ENCODE assay signal across 1 cellular context in the genomic region with DNA sequence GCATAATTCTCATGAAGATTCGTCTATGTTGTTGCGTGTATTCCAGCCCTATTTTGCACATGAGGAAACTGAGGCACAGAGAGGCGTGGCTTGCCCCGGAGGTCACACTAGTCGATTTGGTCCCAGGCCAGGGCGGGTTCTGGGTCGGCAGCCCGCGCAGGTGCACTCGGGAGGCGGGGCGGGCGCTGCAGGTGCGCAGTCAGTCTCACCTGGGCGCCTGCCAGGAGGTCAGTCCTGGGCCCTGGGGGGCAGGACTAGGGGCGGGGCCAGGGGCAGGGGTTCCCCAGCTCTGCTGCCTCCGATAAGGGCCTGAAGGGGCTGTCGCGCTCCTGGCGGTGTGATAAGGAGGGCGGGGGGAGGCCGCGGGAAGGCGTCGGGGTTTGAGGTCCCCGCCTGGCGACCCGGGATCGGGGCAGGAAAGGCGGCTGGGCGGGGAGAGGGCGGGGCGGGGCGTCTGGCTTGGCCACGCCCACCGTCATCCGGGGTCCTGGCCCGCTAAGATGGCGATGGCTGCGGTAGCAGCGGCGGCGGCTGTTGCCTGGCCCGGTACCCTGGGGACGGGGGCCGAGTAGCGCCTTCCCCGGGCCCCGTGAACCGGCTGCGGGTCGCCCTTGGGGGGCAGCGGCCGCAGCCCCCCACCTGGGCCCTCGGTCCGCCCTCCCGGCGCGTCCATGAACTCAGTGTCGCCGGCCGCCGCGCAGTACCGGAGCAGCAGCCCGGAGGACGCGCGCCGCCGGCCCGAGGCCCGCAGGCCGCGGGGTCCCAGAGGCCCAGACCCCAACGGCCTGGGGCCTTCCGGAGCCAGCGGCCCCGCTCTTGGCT.
A peak's percentile ranks its signal among the peaks of the same experiment; 100 is the strongest.
TF ChIP-seq lines count a peak whose summit lies in the region.

Gene ATG4D (plus strand): TSS at position 485 of the 822 bp plus-strand sequence. CDS start 187 bp downstream, at position 672.

TF ChIP-seq in HepG2, 621 proteins besides CTCF, POLR2A, EP300 and RAD21 (continued from another document and continues in another):
- TF ChIP-seq ZNF800 (CRISPR knock-in tag; IDR thresholded peaks at IDR 0.05) (no peak), HDAC6 (IDR thresholded peaks at IDR 0.05; ENCODE audit: low read depth, low read length) (no peak), ZNF616 (CRISPR knock-in tag; IDR thresholded peaks at IDR 0.05; ENCODE audit: low read depth) (no peak), ARID5B (CRISPR knock-in tag; IDR thresholded peaks at IDR 0.05) (no peak), ZNF337 (CRISPR knock-in tag; IDR thresholded peaks at IDR 0.05; ENCODE audit: borderline replicate concordance, low read depth) (no peak), THAP11 (CRISPR knock-in tag; IDR thresholded peaks at IDR 0.05) (0 out of 2 replicates have a peak, but pooled peaks have one; percentile 14), MED8 (CRISPR knock-in tag; IDR thresholded peaks at IDR 0.05; ENCODE audit: insufficient replicate concordance) (no peak), ZSCAN25 (CRISPR knock-in tag; IDR thresholded peaks at IDR 0.05) (no peak), ZBTB37 (CRISPR knock-in tag; IDR thresholded peaks at IDR 0.05) (no peak), ZFP37 (CRISPR knock-in tag; IDR thresholded peaks at IDR 0.05; ENCODE audit: borderline replicate concordance) (no peak), KAT8 (CRISPR knock-in tag; IDR thresholded peaks at IDR 0.05) (no peak), ZC3H4 (CRISPR knock-in tag; IDR thresholded peaks at IDR 0.05; ENCODE audit: borderline replicate concordance) (no peak), ETV6 (CRISPR knock-in tag; conservative IDR thresholded peaks at IDR 0.05) (0 out of 2 replicates have a peak, but pooled peaks have one; percentile 59), IKZF1 (IDR thresholded peaks at IDR 0.05) (no peak), NR2F2 (IDR thresholded peaks at IDR 0.05; ENCODE audit: borderline replicate concordance, low read depth) (no peak), MLLT10 (CRISPR knock-in tag; IDR thresholded peaks at IDR 0.05) (no peak), ZNF431 (CRISPR knock-in tag; IDR thresholded peaks at IDR 0.05; ENCODE audit: borderline replicate concordance, low read depth) (no peak), FOXA3 (CRISPR knock-in tag; IDR thresholded peaks at IDR 0.05) (0 out of 2 replicates have a peak, but pooled peaks have one; percentile 14), ZNF691 (CRISPR knock-in tag; IDR thresholded peaks at IDR 0.05; ENCODE audit: borderline replicate concordance, low read depth) (no peak), ZNF432 (CRISPR knock-in tag; IDR thresholded peaks at IDR 0.05; ENCODE audit: borderline replicate concordance) (no peak), CCDC6 (CRISPR knock-in tag; IDR thresholded peaks at IDR 0.05) (0 out of 2 replicates have a peak, but pooled peaks have one; percentile 49), AKNA (CRISPR knock-in tag; IDR thresholded peaks at IDR 0.05; ENCODE audit: borderline replicate concordance) (no peak), ELF3 (CRISPR knock-in tag; IDR thresholded peaks at IDR 0.05) (no peak), TCF12 (IDR thresholded peaks at IDR 0.05) (no peak), TCF12 (CRISPR knock-in tag; IDR thresholded peaks at IDR 0.05) (no peak), ZNF446 (CRISPR knock-in tag; IDR thresholded peaks at IDR 0.05) (0 out of 2 replicates have a peak, but pooled peaks have one; percentile 44), TCF7 (IDR thresholded peaks at IDR 0.05; ENCODE audit: low read depth) (no peak), ZNF17 (CRISPR knock-in tag; IDR thresholded peaks at IDR 0.05) (no peak), NR0B2 (CRISPR knock-in tag; IDR thresholded peaks at IDR 0.05) (no peak), MNT (IDR thresholded peaks at IDR 0.05) (no peak)
- TF ChIP-seq, protein P1, sequence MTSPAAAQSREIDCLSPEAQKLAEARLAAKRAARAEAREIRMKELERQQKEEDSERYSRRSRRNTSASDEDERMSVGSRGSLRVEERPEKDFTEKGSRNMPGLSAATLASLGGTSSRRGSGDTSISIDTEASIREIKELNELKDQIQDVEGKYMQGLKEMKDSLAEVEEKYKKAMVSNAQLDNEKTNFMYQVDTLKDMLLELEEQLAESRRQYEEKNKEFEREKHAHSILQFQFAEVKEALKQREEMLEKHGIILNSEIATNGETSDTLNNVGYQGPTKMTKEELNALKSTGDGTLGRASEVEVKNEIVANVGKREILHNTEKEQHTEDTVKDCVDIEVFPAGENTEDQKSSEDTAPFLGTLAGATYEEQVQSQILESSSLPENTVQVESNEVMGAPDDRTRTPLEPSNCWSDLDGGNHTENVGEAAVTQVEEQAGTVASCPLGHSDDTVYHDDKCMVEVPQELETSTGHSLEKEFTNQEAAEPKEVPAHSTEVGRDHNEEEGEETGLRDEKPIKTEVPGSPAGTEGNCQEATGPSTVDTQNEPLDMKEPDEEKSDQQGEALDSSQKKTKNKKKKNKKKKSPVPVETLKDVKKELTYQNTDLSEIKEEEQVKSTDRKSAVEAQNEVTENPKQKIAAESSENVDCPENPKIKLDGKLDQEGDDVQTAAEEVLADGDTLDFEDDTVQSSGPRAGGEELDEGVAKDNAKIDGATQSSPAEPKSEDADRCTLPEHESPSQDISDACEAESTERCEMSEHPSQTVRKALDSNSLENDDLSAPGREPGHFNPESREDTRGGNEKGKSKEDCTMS (CRISPR knock-in tag; conservative IDR thresholded peaks at IDR 0.05) = no peak
- TF ChIP-seq, protein P2, sequence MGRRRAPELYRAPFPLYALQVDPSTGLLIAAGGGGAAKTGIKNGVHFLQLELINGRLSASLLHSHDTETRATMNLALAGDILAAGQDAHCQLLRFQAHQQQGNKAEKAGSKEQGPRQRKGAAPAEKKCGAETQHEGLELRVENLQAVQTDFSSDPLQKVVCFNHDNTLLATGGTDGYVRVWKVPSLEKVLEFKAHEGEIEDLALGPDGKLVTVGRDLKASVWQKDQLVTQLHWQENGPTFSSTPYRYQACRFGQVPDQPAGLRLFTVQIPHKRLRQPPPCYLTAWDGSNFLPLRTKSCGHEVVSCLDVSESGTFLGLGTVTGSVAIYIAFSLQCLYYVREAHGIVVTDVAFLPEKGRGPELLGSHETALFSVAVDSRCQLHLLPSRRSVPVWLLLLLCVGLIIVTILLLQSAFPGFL (CRISPR knock-in tag; IDR thresholded peaks at IDR 0.05) = no peak
- TF ChIP-seq, protein P3, sequence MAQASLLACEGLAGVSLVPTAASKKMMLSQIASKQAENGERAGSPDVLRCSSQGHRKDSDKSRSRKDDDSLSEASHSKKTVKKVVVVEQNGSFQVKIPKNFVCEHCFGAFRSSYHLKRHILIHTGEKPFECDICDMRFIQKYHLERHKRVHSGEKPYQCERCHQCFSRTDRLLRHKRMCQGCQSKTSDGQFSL (CRISPR knock-in tag; IDR thresholded peaks at IDR 0.05) = no peak
